ENCODE assay signal across 10 cellular contexts in the genomic region with DNA sequence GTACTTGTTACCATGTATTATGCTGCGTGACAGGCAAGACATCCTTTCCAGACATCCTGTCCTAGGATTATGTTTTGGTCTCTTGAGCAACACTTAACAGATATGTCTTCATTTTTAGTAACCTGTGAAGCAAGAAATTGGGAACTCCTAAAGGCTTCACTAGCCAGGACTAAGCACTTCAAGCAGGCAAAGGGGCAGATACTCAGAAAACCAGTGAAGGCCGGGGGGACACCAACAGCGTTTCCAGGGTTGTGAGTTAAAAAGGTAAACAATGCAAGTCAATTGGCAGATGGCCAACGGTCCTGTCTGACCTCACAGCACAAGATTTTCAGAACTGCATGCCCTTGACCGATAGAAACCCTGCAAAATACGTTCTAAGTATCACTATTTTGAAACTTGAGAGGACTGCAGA.
A peak's percentile ranks its signal among the peaks of the same experiment; 100 is the strongest.
DNase-seq lines count a peak whose midpoint lies in the region; ATAC-seq and TF ChIP-seq lines count a peak whose summit lies in the region.
"Had no signal": no experiment of that assay in that cellular context is flagged by ENCODE, and none has a peak within 500 bp of the region (broad histone marks: within the 10 kb centered on the region; RNA-seq: fewer than 3 reads in every experiment).

No MANE protein-coding gene starts in this region.

- no peak for TF ChIP-seq POLR2A in heart left ventricle (IDR thresholded peaks at IDR 0.05)

- H3K4me3 ChIP-seq in KMS-11 (IDR thresholded peaks at IDR 0.05; ENCODE audit: insufficient read depth, low read depth, low read length) (no peak overlapping the region), heart left ventricle (no peak overlapping the region)
- H3K4me3 ChIP-seq: Peyer's patch had no signal

- ATAC-seq in heart left ventricle (peak in 3 of 4 donors; percentile 39 to 44 (median 42)), sciatic nerve (peak; percentile 76)
- ATAC-seq in activated naive CD4-positive, alpha-beta T cell treated with anti-CD3 and anti-CD28 coated beads, Interleukin-2, amount 50 U/mL, for 72 hours = no peak
- ATAC-seq: WTC11 had no signal

- TF ChIP-seq CTCF in KMS-11 (conservative IDR thresholded peaks at IDR 0.05; ENCODE audit: low read depth, low read length) = no peak
- no peak for TF ChIP-seq CTCF in heart left ventricle (IDR thresholded peaks at IDR 0.05)

- H3K9me3 ChIP-seq in heart left ventricle = peaks cover 0 to 3% (median 0%) of the 10 kb centered on the region in 12 donors
- H3K9me3 ChIP-seq: Peyer's patch had no signal

- 9 to 20% (median 14%) methylated on average over 6 of the region's 6 CpGs for WGBS in heart left ventricle, 4 donors

- peak overlapping the region; percentile 94 for H3K27ac ChIP-seq in KMS-11
- H3K27ac ChIP-seq in heart left ventricle = peak overlapping the region in 4 of 12 donors; percentile 16 to 30 (median 20)

- H4K20me1 ChIP-seq in KMS-11 (ENCODE audit: insufficient read depth) = no peaks in the 10 kb centered on the region

- DNase-seq in RPMI8226 (peak; percentile 94), heart left ventricle (peak in 3 of 5 donors; percentile 40 to 56 (median 53)), sciatic nerve (ENCODE audit: low spot score) (no peak), iPS-NIHi7 (ENCODE audit: extremely low spot score) (no peak), cerebellum (ENCODE audit: low spot score) (no peak)
- DNase-seq in activated naive CD4-positive, alpha-beta T cell treated with anti-CD3 and anti-CD28 coated beads, Interleukin-2, amount 50 U/mL, for 72 hours (ENCODE audit: low spot score in 2 of 2) = no peak

- H3K79me2 ChIP-seq in KMS-11 (ENCODE audit: insufficient read depth, low read depth) = no peaks in the 10 kb centered on the region

- H3K27ac Mint-ChIP-seq in activated naive CD4-positive, alpha-beta T cell treated with anti-CD3 and anti-CD28 coated beads, Interleukin-2, amount 50 U/mL, for 72 hours = no peak overlapping the region
- H3K27ac Mint-ChIP-seq: activated T-helper 1 cell treated with anti-CD3 and anti-CD28 coated beads, Interleukin-12 subunit alpha, Interleukin-12 subunit beta, Interleukin-2, Interleukin-4 antibody, amounts not matched to agents 30 ng/mL and 10 ng/mL and 1 ng/mL, durations not matched to agents 14 hours and 24 hours and 36 hours; WTC11 had no signal

- peak overlapping the region; percentile 29; the same call in 1 of the 2 replicates for H2AFZ ChIP-seq in KMS-11 (ENCODE audit: low read depth)

- peak overlapping the region; percentile 88 for H3K4me2 ChIP-seq in KMS-11

- intact Hi-C loops in heart left ventricle (cut with DNase I) = no loop called here
- intact Hi-C loops in sciatic nerve (cut with DNase I) = no loop called here

- H3K4me1 ChIP-seq in KMS-11 (ENCODE audit: low read depth, poor library complexity, severe bottlenecking) (peaks cover 100% of the 10 kb centered on the region), heart left ventricle (peaks cover 0 to 70% (median 12%) of the 10 kb centered on the region in 12 donors)

- H3K36me3 ChIP-seq in KMS-11 (ENCODE audit: insufficient read depth) (no peaks in the 10 kb centered on the region), heart left ventricle (no peaks in the 10 kb centered on the region)
- H3K36me3 ChIP-seq: Peyer's patch had no signal

- H3K9ac ChIP-seq in KMS-11 = peak overlapping the region; percentile 45; the same call in 1 of the 2 replicates

- H3K27me3 ChIP-seq in KMS-11 (ENCODE audit: insufficient read depth, low read depth) = no peaks in the 10 kb centered on the region
- peaks cover 0 to 14% (median 0%) of the 10 kb centered on the region in 9 donors for H3K27me3 ChIP-seq in heart left ventricle
- H3K27me3 ChIP-seq: Peyer's patch had no signal

- H3K36me3 Mint-ChIP-seq in activated naive CD4-positive, alpha-beta T cell treated with anti-CD3 and anti-CD28 coated beads, Interleukin-2, amount 50 U/mL, for 72 hours = peaks cover 11 to 12% of the 10 kb centered on the region in 2 donors
- H3K36me3 Mint-ChIP-seq: WTC11 had no signal

- peaks cover 4 to 8% of the 10 kb centered on the region in 2 donors for H3K9me3 Mint-ChIP-seq in activated naive CD4-positive, alpha-beta T cell treated with anti-CD3 and anti-CD28 coated beads, Interleukin-2, amount 50 U/mL, for 72 hours

Comparison
In these comparisons a context has a peak if more than half of its experiments do, and no peak if none do; other contexts are left out.
1. DNase-seq: peak in RPMI8226 (single experiment) and heart left ventricle (3 of 5); none in sciatic nerve (single experiment), iPS-NIHi7 (single experiment), cerebellum (single experiment) and activated naive CD4-positive, alpha-beta T cell treated with anti-CD3 and anti-CD28 coated beads, Interleukin-2, amount 50 U/mL, for 72 hours (0 of 2).
2. ATAC-seq: peak in heart left ventricle (3 of 4) and sciatic nerve (single experiment); none in activated naive CD4-positive, alpha-beta T cell treated with anti-CD3 and anti-CD28 coated beads, Interleukin-2, amount 50 U/mL, for 72 hours (0 of 2).